ENCODE assay signal across 8 cellular contexts in the genomic region with DNA sequence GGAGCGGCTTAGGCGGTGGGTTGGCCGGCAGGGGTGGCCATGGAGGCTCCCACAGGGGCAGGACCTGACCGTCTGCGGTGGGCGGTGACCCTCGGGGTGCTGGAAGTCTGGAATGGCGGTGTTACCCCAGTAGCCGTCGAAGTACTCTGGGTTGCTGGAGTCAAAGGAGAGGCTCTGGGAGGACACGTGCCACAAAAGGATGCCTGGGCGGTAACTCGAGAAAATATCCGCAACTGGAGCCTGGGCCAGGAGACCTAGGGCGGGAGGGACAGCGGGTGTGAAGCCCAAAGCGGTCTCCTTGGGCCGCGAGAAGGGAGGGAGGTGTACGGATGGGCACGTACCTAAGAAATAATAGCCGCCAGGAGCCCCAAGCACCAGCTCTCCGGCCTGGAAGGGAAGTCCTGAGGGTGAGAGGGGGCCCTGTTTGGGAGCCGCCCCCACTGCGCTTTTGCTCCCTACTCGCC. TPM values are rescaled to one million over a fixed set of nuclear protein-coding genes. Genes with fewer than 3 reads are reported as not detected.
DNase-seq lines count a peak whose midpoint lies in the region; ATAC-seq and TF ChIP-seq lines count a peak whose summit lies in the region.

No MANE protein-coding gene starts in this region.

- peaks cover 7% of the 10 kb centered on the region for H3K4me1 ChIP-seq in OCI-LY7 (ENCODE audit: insufficient read depth, low read length, poor library complexity, severe bottlenecking)
- H3K4me1 ChIP-seq in fibroblast of lung (ENCODE audit: control insufficient read depth, extremely low read depth, insufficient read depth, low read length): peaks cover 5% of the 10 kb centered on the region
- peaks cover 2% of the 10 kb centered on the region for H3K4me1 ChIP-seq in ovary (ENCODE audit: insufficient read depth)
- H3K4me1 ChIP-seq in body of pancreas: peaks cover 17% of the 10 kb centered on the region

- DNase-seq in D341Med (ENCODE audit: low spot score) (peak; percentile 48), OCI-LY7 (ENCODE audit: low spot score) (no peak), fibroblast of lung (ENCODE audit: low read depth in 2 of 2) (no peak), ovary (no peak), body of pancreas (no peak), AML-193 (lab: John Stamatoyannopoulos, UW) (no peak), GM13977 (ENCODE audit: low spot score) (no peak)
- no peak for DNase-seq in stimulated activated naive CD4-positive, alpha-beta T cell (lab: John Stamatoyannopoulos, UW)

- H3K36me3 ChIP-seq in OCI-LY7 (ENCODE audit: insufficient read depth, low read length) (no peaks in the 10 kb centered on the region), fibroblast of lung (ENCODE audit: control insufficient read depth, insufficient read depth, low read length) (no peaks in the 10 kb centered on the region), ovary (no peaks in the 10 kb centered on the region), body of pancreas (replicated peaks in 1 of 2; ENCODE audit: insufficient read depth in 1 of 2, low read depth in 2 of 2) (no peaks in the 10 kb centered on the region)

- POLR2A ChIA-PET in OCI-LY7 (lab: Charles Lee): no interaction called here

- 4 to 7% (median 4%) methylated on average over 25 to 26 of the region's 26 CpGs for WGBS in ovary, 3 donors
- WGBS in body of pancreas, 2 donors: 0 to 4% methylated on average over 13 to 26 of the region's 26 CpGs

- BruUV-seq in OCI-LY7 (replicated peaks; lab: Mats Ljungman, UMichigan): no TSS peak

- no peak for TF ChIP-seq CTCF in OCI-LY7 (conservative IDR thresholded peaks at IDR 0.05; ENCODE audit: low read length)
- TF ChIP-seq CTCF in fibroblast of lung (conservative IDR thresholded peaks at IDR 0.05 in 1 of 2, IDR thresholded peaks at IDR 0.05 in 1 of 2; ENCODE audit: low read depth in 1 of 2, low read length in 2 of 2): no peak
- no peak for TF ChIP-seq CTCF in ovary (IDR thresholded peaks at IDR 0.05)
- no peak for TF ChIP-seq CTCF in body of pancreas (IDR thresholded peaks at IDR 0.05)
- no peak for TF ChIP-seq CTCF in GM13977 (IDR thresholded peaks at IDR 0.05; ENCODE audit: extremely low read depth, insufficient read depth, missing control alignments)

- H4K20me1 ChIP-seq in OCI-LY7 (ENCODE audit: insufficient read depth, low read length) (no peaks in the 10 kb centered on the region), fibroblast of lung (ENCODE audit: control insufficient read depth, extremely low read depth, insufficient read depth, low read length) (no peaks in the 10 kb centered on the region)

- ATAC-seq in body of pancreas: no peak

- H3K9ac ChIP-seq in fibroblast of lung (ENCODE audit: insufficient read depth, low read length): no peak overlapping the region

- H3K27me3 ChIP-seq in fibroblast of lung (ENCODE audit: control insufficient read depth, insufficient read depth, low read length) (peaks cover 29% of the 10 kb centered on the region), ovary (no peaks in the 10 kb centered on the region), body of pancreas (no peaks in the 10 kb centered on the region)

- H3K4me3 ChIP-seq in OCI-LY7 (ENCODE audit: low read depth, low read length, poor library complexity, severe bottlenecking) (peak overlapping the region; percentile 62), fibroblast of lung (replicated peaks in 1 of 4; ENCODE audit: control extremely low read depth in 1 of 4, insufficient read depth in 1 of 4, low read depth in 3 of 4, low read length in 4 of 4) (peak overlapping the region; percentile 23 to 60 (median 43)), ovary (peak overlapping the region; percentile 53), body of pancreas (no peak overlapping the region)

- no peak for TF ChIP-seq EP300 in ovary (IDR thresholded peaks at IDR 0.05)

- CTCF ChIA-PET in OCI-LY7 (lab: Charles Lee; ENCODE audit: unreplicated experiment): no interaction called here

- peak overlapping the region; percentile 68 for H3K4me2 ChIP-seq in OCI-LY7 (ENCODE audit: low read length)
- peak overlapping the region; percentile 71 for H3K4me2 ChIP-seq in fibroblast of lung (ENCODE audit: extremely low read depth, insufficient read depth, low read length)

- H3K79me2 ChIP-seq in OCI-LY7 (ENCODE audit: insufficient read depth, low read depth, low read length) (no peaks in the 10 kb centered on the region), fibroblast of lung (ENCODE audit: control insufficient read depth, insufficient read depth, low read length) (no peaks in the 10 kb centered on the region)

- intact Hi-C loops in OCI-LY7 (cut with micrococcal nuclease; ENCODE audit: unreplicated experiment): no loop called here
- intact Hi-C loops in ovary (cut with DNase I): no loop called here
- intact Hi-C loops in body of pancreas (cut with DNase I): no loop called here

- H3K9me3 ChIP-seq in OCI-LY7 (ENCODE audit: low read length): no peaks in the 10 kb centered on the region
- no peaks in the 10 kb centered on the region for H3K9me3 ChIP-seq in fibroblast of lung (ENCODE audit: control insufficient read depth, insufficient read depth, low read depth, low read length)
- H3K9me3 ChIP-seq in ovary: no peaks in the 10 kb centered on the region
- H3K9me3 ChIP-seq in body of pancreas: no peaks in the 10 kb centered on the region

- H3K9me2 ChIP-seq in OCI-LY7 (ENCODE audit: insufficient read depth, low read length): no peaks in the 10 kb centered on the region

- H2AFZ ChIP-seq in OCI-LY7 (ENCODE audit: low read length) (peak overlapping the region; percentile 51; the same call in 1 of the 2 replicates), fibroblast of lung (ENCODE audit: low read length) (peak overlapping the region; percentile 68)

- no peak for TF ChIP-seq POLR2A in ovary (IDR thresholded peaks at IDR 0.05)
- TF ChIP-seq POLR2A in body of pancreas (IDR thresholded peaks at IDR 0.05): no peak

- H3K27ac ChIP-seq in OCI-LY7 (ENCODE audit: low read depth, low read length, poor library complexity, severe bottlenecking): no peak overlapping the region
- no peak overlapping the region for H3K27ac ChIP-seq in fibroblast of lung (ENCODE audit: insufficient read depth, low read length)
- peak overlapping the region in 1 of 2 donors; percentile 16 for H3K27ac ChIP-seq in ovary
- H3K27ac ChIP-seq in body of pancreas: no peak overlapping the region

- in situ Hi-C loops in GM13977 (cut with MboI; ENCODE audit: low pct_unique_long_range_greater_than_20kb, low sequenced_read_pairs, unreplicated experiment): no loop called here

RNA-seq across cellular contexts. Expression of a gene that starts 4.6 kb away (rescaled TPM):
- total RNA-seq in OCI-LY7 (2014; rRNA removed; shearing (Covaris generic)): 0.44 and 0.57 TPM in 2 replicates
- total RNA-seq in OCI-LY7 (2022): 0.46 and 0.63 TPM in 2 replicates
- total RNA-seq in fibroblast of lung: 0.26 and 0.66 TPM in 2 replicates
- polyA plus RNA-seq in fibroblast of lung: 0.06 and 0.10 TPM in 2 replicates
- 0.13 and 0.31 TPM in 2 replicates for polyA plus RNA-seq in fibroblast of lung (2012)
- polyA minus RNA-seq in fibroblast of lung (ENCODE audit: low replicate concordance): 0.43 and 4.1 TPM in 2 replicates
- 1 to 10 TPM in 6 of 7 donors, under 1 TPM in 1; 0.60 to 5.2 (median 2.2) TPM for total RNA-seq in ovary
- polyA plus RNA-seq in ovary: 1 to 10 TPM in 1 of 2 donors, under 1 TPM in 1; 0.88 to 1.6 TPM
- total RNA-seq in body of pancreas: 1 to 10 TPM in 1 of 2 donors, under 1 TPM in 1; 0.33 to 1.8 TPM

RNA-seq across cellular contexts. Expression of a gene that starts 21.2 kb away (rescaled TPM):
- total RNA-seq in OCI-LY7 (2014; rRNA removed; shearing (Covaris generic)): 3.4 and 8.8 TPM in 2 replicates
- 4.2 and 4.6 TPM in 2 replicates for total RNA-seq in OCI-LY7 (2022)
- 5.0 and 6.4 TPM in 2 replicates for total RNA-seq in fibroblast of lung
- polyA plus RNA-seq in fibroblast of lung: 1.4 and 1.7 TPM in 2 replicates
- polyA plus RNA-seq in fibroblast of lung (2012): 3.9 and 4.6 TPM in 2 replicates
- polyA minus RNA-seq in fibroblast of lung (ENCODE audit: low replicate concordance): 2.3 and 2.4 TPM in 2 replicates
- 10 to 100 TPM in 6 of 7 donors, 1 to 10 TPM in 1; 8.5 to 23.7 (median 11.5) TPM for total RNA-seq in ovary
- 1 to 10 TPM in 1 of 2 donors, under 1 TPM in 1; 0.17 to 3.6 TPM for polyA plus RNA-seq in ovary
- 1 to 10 TPM in 1 of 2 donors, not detected in 1; 2.9 TPM for total RNA-seq in body of pancreas

RNA-seq across cellular contexts. Expression of a gene that starts 39.8 kb away (rescaled TPM):
- total RNA-seq in OCI-LY7 (2014; rRNA removed; shearing (Covaris generic)): 185 and 203 TPM in 2 replicates
- 228 and 247 TPM in 2 replicates for total RNA-seq in OCI-LY7 (2022)
- 315 and 448 TPM in 2 replicates for total RNA-seq in fibroblast of lung
- 146 and 151 TPM in 2 replicates for polyA plus RNA-seq in fibroblast of lung
- polyA plus RNA-seq in fibroblast of lung (2012): 262 and 290 TPM in 2 replicates
- polyA minus RNA-seq in fibroblast of lung (ENCODE audit: low replicate concordance): 305 and 324 TPM in 2 replicates
- total RNA-seq in ovary: 100 to 1,000 TPM in 4 of 7 donors, 10 to 100 TPM in 3; 79.7 to 173 (median 112) TPM
- 10 to 100 TPM; 70.6 to 86.5 TPM for polyA plus RNA-seq in ovary
- total RNA-seq in body of pancreas: 100 to 1,000 TPM; 119 to 153 TPM

Comparison
In these comparisons a context has a peak if more than half of its experiments do, and no peak if none do; other contexts are left out.
1. H3K4me3 ChIP-seq: peak in OCI-LY7 (single experiment), fibroblast of lung (4 of 4) and ovary (single experiment); none in body of pancreas (0 of 2).